Comparison of ENCODE assay signal across 27 cellular contexts in genomic region chr2:59288771-59289170, GRCh38.
"Had no signal": no experiment of that assay in that cellular context is flagged by ENCODE, and none has a peak within 500 bp of the region (broad histone marks: within the 10 kb centered on the region; RNA-seq: fewer than 3 reads in every experiment).

No MANE protein-coding gene starts in this region.

- H3K4me3 ChIP-seq: colonic mucosa, gastrocnemius medialis, lung, ovary, right lobe of liver, stomach, testis, tibial artery, upper lobe of left lung had no signal

- H3K4me3 Mint-ChIP-seq: central memory CD8-positive, alpha-beta T cell; mesothelial cell of epicardium; naive thymus-derived CD4-positive, alpha-beta T cell; nephron progenitor cell; stimulated activated effector memory CD8-positive, alpha-beta T cell treated with anti-CD3 and anti-CD28 coated beads, Interleukin-12 subunit alpha, Interleukin-12 subunit beta, amount 100 ng/mL, for 72 hours had no signal

- H3K36me3 ChIP-seq: colonic mucosa, gastrocnemius medialis, ovary, right lobe of liver, stomach, tibial artery, upper lobe of left lung had no signal

- H3K4me1 ChIP-seq: colonic mucosa, gastrocnemius medialis, right lobe of liver, stomach, testis, tibial artery, upper lobe of left lung had no signal

- H3K27me3 Mint-ChIP-seq: central memory CD8-positive, alpha-beta T cell had no signal

- ATAC-seq: gastrocnemius medialis; left lobe of liver; naive thymus-derived CD4-positive, alpha-beta T cell; right lobe of liver; stimulated activated effector memory CD8-positive, alpha-beta T cell treated with anti-CD3 and anti-CD28 coated beads, Interleukin-12 subunit alpha, Interleukin-12 subunit beta, amount 100 ng/mL, for 72 hours had no signal

- DNase-seq: colonic mucosa; effector CD4-positive, alpha-beta T cell; foreskin fibroblast; gastrocnemius medialis; head of caudate nucleus; kidney; mesenchymal stem cell; naive thymus-derived CD4-positive, alpha-beta T cell; nephron progenitor cell; nucleus accumbens; ovary; retina; right lobe of liver; small intestine; stimulated activated CD4-positive, alpha-beta T cell treated with anti-CD3 and anti-CD28 coated beads, Interleukin-12 subunit alpha, Interleukin-12 subunit beta, amount 100 ng/mL, for 4 hours; stimulated activated CD4-positive, alpha-beta T cell treated with anti-CD3 and anti-CD28 coated beads, Interleukin-2, amount 100 ng/mL, for 24 hours; stimulated activated CD4-positive, alpha-beta T cell treated with anti-CD3 and anti-CD28 coated beads, Interleukin-4, amount 100 ng/mL, for 24 hours; stimulated activated naive CD4-positive, alpha-beta T cell treated with Interleukin-2 at 50 U/mL for 16 hours; stomach; testis; tibial artery; upper lobe of left lung had no signal

- H3K27me3 ChIP-seq: colonic mucosa, ovary, right lobe of liver, stomach, testis, tibial artery, upper lobe of left lung had no signal

- H3K9me3 ChIP-seq: colonic mucosa, gastrocnemius medialis, ovary, right lobe of liver, stomach, testis, tibial artery, upper lobe of left lung had no signal

- H3K36me3 Mint-ChIP-seq: mesothelial cell of epicardium; naive thymus-derived CD4-positive, alpha-beta T cell; stimulated activated effector memory CD8-positive, alpha-beta T cell treated with anti-CD3 and anti-CD28 coated beads, Interleukin-12 subunit alpha, Interleukin-12 subunit beta, amount 100 ng/mL, for 72 hours had no signal

- H3K27ac ChIP-seq: colonic mucosa, gastrocnemius medialis, ovary, right lobe of liver, stomach, testis, tibial artery, upper lobe of left lung had no signal

- H3K27ac Mint-ChIP-seq: mesothelial cell of epicardium; naive thymus-derived CD4-positive, alpha-beta T cell; nephron progenitor cell; stimulated activated effector memory CD8-positive, alpha-beta T cell treated with anti-CD3 and anti-CD28 coated beads, Interleukin-12 subunit alpha, Interleukin-12 subunit beta, amount 100 ng/mL, for 72 hours had no signal

- H3K4me1 Mint-ChIP-seq: central memory CD8-positive, alpha-beta T cell; naive thymus-derived CD4-positive, alpha-beta T cell; nephron progenitor cell; stimulated activated effector memory CD8-positive, alpha-beta T cell treated with anti-CD3 and anti-CD28 coated beads, Interleukin-12 subunit alpha, Interleukin-12 subunit beta, amount 100 ng/mL, for 72 hours had no signal

- H3K9me3 Mint-ChIP-seq: mesothelial cell of epicardium, nephron progenitor cell had no signal
